ENCODE assay signal across 1 cellular context in the genomic region with DNA sequence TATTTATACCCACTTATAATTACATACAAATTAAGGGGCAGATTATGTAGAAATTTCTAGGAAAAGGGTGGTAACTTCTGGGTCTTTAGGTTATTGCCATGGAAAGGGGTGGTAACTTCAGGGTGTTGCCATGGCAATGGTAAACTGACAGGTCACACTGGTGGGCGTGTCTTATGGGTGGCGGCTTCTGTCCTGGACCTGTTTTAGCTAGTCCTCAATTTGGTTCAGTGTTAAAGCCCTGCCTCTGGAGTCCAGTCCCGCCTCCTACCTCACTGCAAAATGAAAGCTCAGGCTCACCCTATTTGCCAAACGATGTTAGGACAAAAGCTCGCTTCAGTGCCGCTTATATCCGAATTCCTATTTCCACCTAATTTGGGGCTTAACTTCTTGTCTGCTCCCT.
TF ChIP-seq lines count a peak whose summit lies in the region.

No MANE protein-coding gene starts in this region.

TF ChIP-seq in A549, 52 proteins besides CTCF, POLR2A, EP300 and RAD21 (continued from another document):
- TF ChIP-seq, protein P1, sequence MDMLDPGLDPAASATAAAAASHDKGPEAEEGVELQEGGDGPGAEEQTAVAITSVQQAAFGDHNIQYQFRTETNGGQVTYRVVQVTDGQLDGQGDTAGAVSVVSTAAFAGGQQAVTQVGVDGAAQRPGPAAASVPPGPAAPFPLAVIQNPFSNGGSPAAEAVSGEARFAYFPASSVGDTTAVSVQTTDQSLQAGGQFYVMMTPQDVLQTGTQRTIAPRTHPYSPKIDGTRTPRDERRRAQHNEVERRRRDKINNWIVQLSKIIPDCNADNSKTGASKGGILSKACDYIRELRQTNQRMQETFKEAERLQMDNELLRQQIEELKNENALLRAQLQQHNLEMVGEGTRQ (IDR thresholded peaks at IDR 0.05), result no peak
- no peak for TF ChIP-seq SMC3 (IDR thresholded peaks at IDR 0.05)
- TF ChIP-seq, protein P2, sequence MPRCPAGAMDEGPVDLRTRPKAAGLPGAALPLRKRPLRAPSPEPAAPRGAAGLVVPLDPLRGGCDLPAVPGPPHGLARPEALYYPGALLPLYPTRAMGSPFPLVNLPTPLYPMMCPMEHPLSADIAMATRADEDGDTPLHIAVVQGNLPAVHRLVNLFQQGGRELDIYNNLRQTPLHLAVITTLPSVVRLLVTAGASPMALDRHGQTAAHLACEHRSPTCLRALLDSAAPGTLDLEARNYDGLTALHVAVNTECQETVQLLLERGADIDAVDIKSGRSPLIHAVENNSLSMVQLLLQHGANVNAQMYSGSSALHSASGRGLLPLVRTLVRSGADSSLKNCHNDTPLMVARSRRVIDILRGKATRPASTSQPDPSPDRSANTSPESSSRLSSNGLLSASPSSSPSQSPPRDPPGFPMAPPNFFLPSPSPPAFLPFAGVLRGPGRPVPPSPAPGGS (IDR thresholded peaks at IDR 0.05), result no peak
- no peak for TF ChIP-seq CEBPB (IDR thresholded peaks at IDR 0.05)
- no peak for TF ChIP-seq HEYL (CRISPR knock-in tag; IDR thresholded peaks at IDR 0.05)
- no peak for TF ChIP-seq MYC (IDR thresholded peaks at IDR 0.05; ENCODE audit: borderline replicate concordance, low read length)
- no peak for TF ChIP-seq RARB (CRISPR knock-in tag; IDR thresholded peaks at IDR 0.05)
- no peak for TF ChIP-seq ZFP36 (IDR thresholded peaks at IDR 0.05; ENCODE audit: borderline replicate concordance, partially characterized antibody)
- TF ChIP-seq PHF8 (IDR thresholded peaks at IDR 0.05; ENCODE audit: borderline replicate concordance, low read depth), result no peak
- TF ChIP-seq EHF (CRISPR knock-in tag; IDR thresholded peaks at IDR 0.05), result no peak
- TF ChIP-seq CBX8 (IDR thresholded peaks at IDR 0.05), result no peak
- TF ChIP-seq MAFK (IDR thresholded peaks at IDR 0.05; ENCODE audit: partially characterized antibody), result no peak
- no peak for TF ChIP-seq HOXB13 (CRISPR knock-in tag; IDR thresholded peaks at IDR 0.05; ENCODE audit: low read depth)
- TF ChIP-seq GATA3 (IDR thresholded peaks at IDR 0.05; ENCODE audit: borderline replicate concordance), result no peak
TF ChIP-seq in A549: peak in this region for 0.
